ENCODE assay signal across 10 cellular contexts in genomic region chr9:15622596-15622995, GRCh38.
DNase-seq lines count a peak whose midpoint lies in the region; ATAC-seq and TF ChIP-seq lines count a peak whose summit lies in the region.
"Had no signal": no experiment of that assay in that cellular context is flagged by ENCODE, and none has a peak within 500 bp of the region (broad histone marks: within the 10 kb centered on the region; RNA-seq: fewer than 3 reads in every experiment).

No MANE protein-coding gene starts in this region.

- TF ChIP-seq CTCF in dorsolateral prefrontal cortex (IDR thresholded peaks at IDR 0.05 in 54 of 56, conservative IDR thresholded peaks at IDR 0.05 in 2 of 56; ENCODE audit: low read depth in 1 of 56, partially characterized antibody in 56 of 56) (peak in 47 of 56 donors; percentile 11 to 62 (median 37)), omental fat pad (IDR thresholded peaks at IDR 0.05) (no peak)

- H2AFZ ChIP-seq in neuronal stem cell (ENCODE audit: low read length), result peak overlapping the region; percentile 88

- no peak overlapping the region for H2BK5ac ChIP-seq in neuronal stem cell (ENCODE audit: low read length)

- H4K91ac ChIP-seq in neuronal stem cell (ENCODE audit: low read depth, low read length, poor library complexity), result no peak overlapping the region

- intact Hi-C loops in dorsolateral prefrontal cortex (cut with DNase I), result no loop called here

- H3K4ac ChIP-seq in neuronal stem cell (ENCODE audit: low read length), result no peak overlapping the region

- DNase-seq in DMS153 treated with DMSO at 0.1 percent for 48 hours (lab: John Stamatoyannopoulos, UW; ENCODE audit: unreplicated experiment) (peak; percentile 8), DMS153 (lab: John Stamatoyannopoulos, UW) (no peak), NCI-H2227 treated with DMSO at 0.1 percent for 48 hours (lab: John Stamatoyannopoulos, UW) (peak; percentile 17), dorsolateral prefrontal cortex (no peak), neuronal stem cell (ENCODE audit: low spot score) (no peak), NCI-H2029 treated with DMSO at 0.1 percent for 48 hours (lab: John Stamatoyannopoulos, UW) (no peak), omental fat pad (ENCODE audit: low spot score) (no peak)
- DNase-seq: activated naive CD8-positive, alpha-beta T cell treated with anti-CD3 and anti-CD28 coated beads, Interleukin-2, amount 50 U/mL, for 24 hours; left colon had no signal

- no peak overlapping the region for H4K8ac ChIP-seq in neuronal stem cell (ENCODE audit: low read depth, low read length)

- H3K36me3 ChIP-seq in neuronal stem cell (replicated peaks in 1 of 2; ENCODE audit: control insufficient read depth in 2 of 2, insufficient read depth in 2 of 2, low read length in 2 of 2), result no peaks in the 10 kb centered on the region

- H3K23ac ChIP-seq in neuronal stem cell (ENCODE audit: low read depth, low read length, poor library complexity), result no peak overlapping the region

- no peak for ATAC-seq in HG03571 (IDR thresholded peaks at IDR 0.05; ENCODE audit: unreplicated experiment)
- no peak for ATAC-seq in omental fat pad (ENCODE audit: low FRiP score)
- ATAC-seq: activated naive CD8-positive, alpha-beta T cell treated with anti-CD3 and anti-CD28 coated beads, Interleukin-2, amount 50 U/mL, for 24 hours; left colon had no signal

- H2BK12ac ChIP-seq in neuronal stem cell (ENCODE audit: low read length), result no peak overlapping the region

- H3K79me1 ChIP-seq in neuronal stem cell (ENCODE audit: low read depth, low read length), result no peaks in the 10 kb centered on the region

- H3K18ac ChIP-seq in neuronal stem cell (ENCODE audit: low read length), result no peak overlapping the region

- H3K14ac ChIP-seq in neuronal stem cell (ENCODE audit: low read length), result no peak overlapping the region

- H3K27ac ChIP-seq in dorsolateral prefrontal cortex (no peak overlapping the region), neuronal stem cell (replicated peaks; ENCODE audit: low read length) (no peak overlapping the region)

- H3K27me3 ChIP-seq in dorsolateral prefrontal cortex, result no peaks in the 10 kb centered on the region
- no peaks in the 10 kb centered on the region for H3K27me3 ChIP-seq in neuronal stem cell (ENCODE audit: control insufficient read depth in 3 of 3, insufficient read depth in 3 of 3, low read depth in 1 of 3, low read length in 3 of 3)

- H2AK5ac ChIP-seq in neuronal stem cell (ENCODE audit: low read depth, low read length), result no peak overlapping the region

- H3K4me3 ChIP-seq in dorsolateral prefrontal cortex, result no peak overlapping the region
- H3K4me3 ChIP-seq in neuronal stem cell (ENCODE audit: low read length in 2 of 2), result no peak overlapping the region

- no peak overlapping the region for H3K9ac ChIP-seq in neuronal stem cell (ENCODE audit: low read depth, low read length, poor library complexity)

- peaks cover 0 to 7% of the 10 kb centered on the region in 2 donors for H3K4me1 ChIP-seq in neuronal stem cell (ENCODE audit: control insufficient read depth in 2 of 2, insufficient read depth in 1 of 2, low read depth in 1 of 2, low read length in 2 of 2)

- H3K9me3 ChIP-seq in neuronal stem cell (replicated peaks in 1 of 2; ENCODE audit: control insufficient read depth in 2 of 2, insufficient read depth in 1 of 2, low read depth in 1 of 2, low read length in 2 of 2), result no peaks in the 10 kb centered on the region

- no peak overlapping the region for H3K4me2 ChIP-seq in neuronal stem cell (ENCODE audit: insufficient read depth, low read length, poor library complexity, severe bottlenecking)

- WGBS in neuronal stem cell (ENCODE audit: extremely low coverage in 2 of 2, insufficient read length in 2 of 2, insufficient replicate concordance in 1 of 2), 2 donors, result no CpG with 5 or more reads among the region's 1 CpG

- H2BK15ac ChIP-seq in neuronal stem cell (ENCODE audit: low read length), result no peak overlapping the region

- no peak overlapping the region for H2BK120ac ChIP-seq in neuronal stem cell (ENCODE audit: low read depth, low read length)

Comparison
In these comparisons a context has a peak if more than half of its experiments do, and no peak if none do; other contexts are left out.
1. DNase-seq: peak in DMS153 treated with DMSO at 0.1 percent for 48 hours (single experiment) and NCI-H2227 treated with DMSO at 0.1 percent for 48 hours (single experiment); none in DMS153 (single experiment), dorsolateral prefrontal cortex (0 of 10), neuronal stem cell (single experiment), NCI-H2029 treated with DMSO at 0.1 percent for 48 hours (single experiment) and omental fat pad (single experiment).
2. CTCF ChIP-seq: peak in dorsolateral prefrontal cortex (47 of 56); none in omental fat pad (0 of 3).